In genomic region chr18:23133860-23134779, GRCh38 we compare ENCODE assay signal across 8 cellular contexts. TPM values are rescaled to one million over a fixed set of nuclear protein-coding genes. Genes with fewer than 3 reads are reported as not detected.
A peak's percentile ranks its signal among the peaks of the same experiment; 100 is the strongest.
DNase-seq lines count a peak whose midpoint lies in the region; ATAC-seq and TF ChIP-seq lines count a peak whose summit lies in the region.

No MANE protein-coding gene starts in this region.

- no peaks in the 10 kb centered on the region for H3K36me3 ChIP-seq in stomach

- TF ChIP-seq CTCF in 22Rv1 (IDR thresholded peaks at IDR 0.05), result no peak
- no peak for TF ChIP-seq CTCF in stomach (IDR thresholded peaks at IDR 0.05)

- 21 to 30% (median 24%) methylated on average over 18 of the region's 18 CpGs for WGBS in stomach, 5 donors

- TF ChIP-seq POLR2A in GM18526 (IDR thresholded peaks at IDR 0.05; ENCODE audit: extremely low read depth, insufficient read length), result peak; percentile 88
- no peak for TF ChIP-seq POLR2A in stomach (IDR thresholded peaks at IDR 0.05)

- H3K27me3 ChIP-seq in layer of hippocampus (ENCODE audit: control insufficient read depth, insufficient read depth, low read length) (peaks cover 12% of the 10 kb centered on the region), stomach (peaks cover 0 to 23% (median 5%) of the 10 kb centered on the region in 3 donors)

- H3K4me3 ChIP-seq in stomach, result peak overlapping the region; percentile 65 to 80 (median 72)

- intact Hi-C loops in stomach (cut with DNase I; ENCODE audit: low total_unique reads), result loop anchor here (10.0 kb wide), 1 partner anchor 101 kb away; no protein-coding TSS in a partner anchor

- H3K9me3 Mint-ChIP-seq in activated naive CD8-positive, alpha-beta T cell treated with anti-CD3 and anti-CD28 coated beads, Interleukin-2, amount 10 ng/mL, durations not matched to agents 7 days and 5 days, result no peaks in the 10 kb centered on the region

- no peak for TF ChIP-seq EP300 in stomach (IDR thresholded peaks at IDR 0.05)

- peak overlapping the region; percentile 84 for H3K4me3 Mint-ChIP-seq in activated naive CD8-positive, alpha-beta T cell treated with anti-CD3 and anti-CD28 coated beads, Interleukin-2, amount 10 ng/mL, durations not matched to agents 7 days and 5 days

- no peaks in the 10 kb centered on the region for H3K36me3 Mint-ChIP-seq in activated naive CD8-positive, alpha-beta T cell treated with anti-CD3 and anti-CD28 coated beads, Interleukin-2, amount 10 ng/mL, durations not matched to agents 7 days and 5 days

- POLR2A ChIA-PET in activated naive CD8-positive, alpha-beta T cell treated with anti-CD3 and anti-CD28 coated beads, Interleukin-2, amount 10 ng/mL, durations not matched to agents 7 days and 5 days (lab: Charles Lee), result interaction anchor here (0.6 kb wide), 1 partner anchor 341 kb away, joined by 4 read pairs; no protein-coding TSS in a partner anchor

- H3K9me3 ChIP-seq in stomach, result no peaks in the 10 kb centered on the region

- H3K4me1 ChIP-seq in stomach, result peaks cover 10 to 63% (median 58%) of the 10 kb centered on the region in 4 donors

- H3K27ac Mint-ChIP-seq in activated naive CD8-positive, alpha-beta T cell treated with anti-CD3 and anti-CD28 coated beads, Interleukin-2, amount 10 ng/mL, durations not matched to agents 7 days and 5 days, result no peak overlapping the region

- ATAC-seq in HG03354 (IDR thresholded peaks at IDR 0.05; ENCODE audit: poor library complexity, severe bottlenecking, unreplicated experiment), result peak; percentile 34
- no peak for ATAC-seq in activated naive CD8-positive, alpha-beta T cell treated with anti-CD3 and anti-CD28 coated beads, Interleukin-2, amount 10 ng/mL, durations not matched to agents 7 days and 5 days (ENCODE audit: low read depth)

- peaks cover 11% of the 10 kb centered on the region for H3K4me1 Mint-ChIP-seq in activated naive CD8-positive, alpha-beta T cell treated with anti-CD3 and anti-CD28 coated beads, Interleukin-2, amount 10 ng/mL, durations not matched to agents 7 days and 5 days

- DNase-seq in NCI-H748 (lab: John Stamatoyannopoulos, UW; ENCODE audit: unreplicated experiment) (peak; percentile 96), stomach (peak; percentile 75), H4 (ENCODE audit: low spot score) (no peak)
- DNase-seq in activated naive CD8-positive, alpha-beta T cell treated with anti-CD3 and anti-CD28 coated beads, Interleukin-2, amount 10 ng/mL, durations not matched to agents 7 days and 5 days, result no peak

- H3K27ac ChIP-seq in 22Rv1 (peak overlapping the region; percentile 90), layer of hippocampus (ENCODE audit: low read depth, low read length) (peak overlapping the region; percentile 18), stomach (peak overlapping the region; percentile 73 to 93 (median 91))

- peaks cover 51% of the 10 kb centered on the region for H3K27me3 Mint-ChIP-seq in activated naive CD8-positive, alpha-beta T cell treated with anti-CD3 and anti-CD28 coated beads, Interleukin-2, amount 10 ng/mL, durations not matched to agents 7 days and 5 days

RNA-seq across cellular contexts. Expression of gene CABLES1, which starts 1.2 kb away (rescaled TPM):
- total RNA-seq in activated naive CD8-positive, alpha-beta T cell treated with anti-CD3 and anti-CD28 coated beads, Interleukin-2, amount 10 ng/mL, durations not matched to agents 7 days and 5 days, result 1 to 10 TPM; 1.2 to 1.4 TPM
- 10 to 100 TPM; 16.7 to 36.8 (median 22.2) TPM for total RNA-seq in stomach
- 10 to 100 TPM in 1 of 3 donors, 1 to 10 TPM in 2; 5.6 to 11.6 (median 7.4) TPM for polyA plus RNA-seq in stomach
- total RNA-seq in H4 (2014; rRNA removed; shearing (Covaris generic)), result 9.6 and 11.7 TPM in 2 replicates

Comparison
In these comparisons a context has a peak if more than half of its experiments do, and no peak if none do; other contexts are left out.
1. H3K27ac ChIP-seq: peak in every context shown above with its lines; median percentile 91 in stomach; 90 in 22Rv1; 18 in layer of hippocampus.
2. DNase-seq: peak in NCI-H748 (single experiment) and stomach (single experiment); none in activated naive CD8-positive, alpha-beta T cell treated with anti-CD3 and anti-CD28 coated beads, Interleukin-2, amount 10 ng/mL, durations not matched to agents 7 days and 5 days (single experiment) and H4 (single experiment).